ENCODE assay signal across 1 cellular context in genomic region chr17:29341726-29342125, GRCh38.
TF ChIP-seq lines count a peak whose summit lies in the region.

No MANE protein-coding gene starts in this region.

TF ChIP-seq in HepG2, 621 proteins besides CTCF, POLR2A, EP300 and RAD21:
- TF ChIP-seq ZNF503 (CRISPR knock-in tag; IDR thresholded peaks at IDR 0.05) (no peak), CEBPB (IDR thresholded peaks at IDR 0.05; ENCODE audit: borderline replicate concordance, low read depth, low read length) (0 out of 2 replicates have a peak, but pooled peaks have one; percentile 23)
